ENCODE assay signal across 13 cellular contexts in the genomic region with DNA sequence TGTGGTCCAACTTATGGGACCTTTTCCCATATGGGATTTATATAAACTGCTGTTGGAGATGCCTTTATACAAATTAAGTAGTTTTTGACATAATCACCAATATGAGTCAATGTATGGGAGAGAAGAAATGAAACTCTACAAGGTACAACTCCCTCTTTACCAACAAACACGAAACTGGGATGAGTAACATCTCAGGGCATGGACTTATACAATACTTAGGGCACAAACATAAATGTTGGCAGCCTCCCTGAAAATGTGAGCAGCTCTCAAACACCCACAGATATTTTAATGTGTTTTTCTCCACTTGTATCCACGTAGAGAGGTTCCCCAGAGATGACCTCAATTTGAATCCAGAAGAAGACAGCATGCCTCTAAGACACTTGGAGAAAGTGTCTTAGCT.
DNase-seq lines count a peak whose midpoint lies in the region; ATAC-seq, FAIRE-seq and TF ChIP-seq lines count a peak whose summit lies in the region.
"Had no signal": no experiment of that assay in that cellular context is flagged by ENCODE, and none has a peak within 500 bp of the region (broad histone marks: within the 10 kb centered on the region; RNA-seq: fewer than 3 reads in every experiment).

No MANE protein-coding gene starts in this region.

- no peak for TF ChIP-seq POLR2A in GM12892 (IDR thresholded peaks at IDR 0.05; ENCODE audit: low read depth, low read length)

- H3K9me3 Mint-ChIP-seq in WTC11 (no peaks in the 10 kb centered on the region), progenitor cell of endocrine pancreas (ENCODE audit: low read depth) (no peaks in the 10 kb centered on the region)
- H3K9me3 Mint-ChIP-seq in activated CD8-positive, alpha-beta memory T cell treated with anti-CD3 and anti-CD28 coated beads, Interleukin-2, amount 10 ng/mL, durations not matched to agents 7 days and 5 days (ENCODE audit: low read depth): no peaks in the 10 kb centered on the region
- H3K9me3 Mint-ChIP-seq: H9 had no signal

- POLR2A ChIA-PET in WTC11 (lab: Charles Lee): interaction anchor here (0.6 to 0.7 kb wide), 2 partner anchors 308 to 974 kb away, joined by 3 to 6 read pairs; no protein-coding TSS in a partner anchor

- no peak for DNase-seq in GM12892 (ENCODE audit: insufficient read length)
- no peak for DNase-seq in WTC11 (ENCODE audit: low spot score)
- no peak for DNase-seq in progenitor cell of endocrine pancreas (ENCODE audit: low spot score, unreplicated experiment)
- DNase-seq in activated CD8-positive, alpha-beta memory T cell treated with anti-CD3 and anti-CD28 coated beads, Interleukin-2, amount 10 ng/mL, durations not matched to agents 7 days and 5 days: no peak
- DNase-seq in RPMI8226: no peak
- DNase-seq: ACHN; CD4-positive, CD25-positive, alpha-beta regulatory T cell; GOT3; H9 had no signal

- no peak for TF ChIP-seq CTCF in WTC11 (IDR thresholded peaks at IDR 0.05)
- TF ChIP-seq CTCF in progenitor cell of endocrine pancreas (IDR thresholded peaks at IDR 0.05; ENCODE audit: unreplicated experiment): no peak

- H3K36me3 Mint-ChIP-seq in WTC11: no peaks in the 10 kb centered on the region
- H3K36me3 Mint-ChIP-seq in progenitor cell of endocrine pancreas (ENCODE audit: insufficient read depth): no peaks in the 10 kb centered on the region
- no peaks in the 10 kb centered on the region for H3K36me3 Mint-ChIP-seq in activated CD8-positive, alpha-beta memory T cell treated with anti-CD3 and anti-CD28 coated beads, Interleukin-2, amount 10 ng/mL, durations not matched to agents 7 days and 5 days
- H3K36me3 Mint-ChIP-seq: CD4-positive, CD25-positive, alpha-beta regulatory T cell; IgD-negative memory B cell had no signal

- peak; percentile 24 for FAIRE-seq in GM12892 (lab: Jason Lieb, UNC)
- FAIRE-seq: GM12878 had no signal

- ATAC-seq in WTC11 (no peak), esophagus mucosa (peak; percentile 78), GM21576 (IDR thresholded peaks at IDR 0.05; ENCODE audit: unreplicated experiment) (no peak)
- no peak for ATAC-seq in activated CD8-positive, alpha-beta memory T cell treated with anti-CD3 and anti-CD28 coated beads, Interleukin-2, amount 10 ng/mL, durations not matched to agents 7 days and 5 days
- ATAC-seq: GM12878 had no signal

- H3K27me3 Mint-ChIP-seq in WTC11 (ENCODE audit: low read depth) (no peaks in the 10 kb centered on the region), progenitor cell of endocrine pancreas (no peaks in the 10 kb centered on the region)
- H3K27me3 Mint-ChIP-seq in activated CD8-positive, alpha-beta memory T cell treated with anti-CD3 and anti-CD28 coated beads, Interleukin-2, amount 10 ng/mL, durations not matched to agents 7 days and 5 days: no peaks in the 10 kb centered on the region
- H3K27me3 Mint-ChIP-seq: CD4-positive, CD25-positive, alpha-beta regulatory T cell; IgD-negative memory B cell had no signal

- H3K27ac Mint-ChIP-seq in WTC11 (peak overlapping the region; percentile 57), progenitor cell of endocrine pancreas (peak overlapping the region; percentile 71)
- H3K27ac Mint-ChIP-seq in activated CD8-positive, alpha-beta memory T cell treated with anti-CD3 and anti-CD28 coated beads, Interleukin-2, amount 10 ng/mL, durations not matched to agents 7 days and 5 days: no peak overlapping the region
- H3K27ac Mint-ChIP-seq: CD4-positive, CD25-positive, alpha-beta regulatory T cell; IgD-negative memory B cell had no signal

- H3K4me3 Mint-ChIP-seq in WTC11 (no peak overlapping the region), progenitor cell of endocrine pancreas (ENCODE audit: low read depth) (no peak overlapping the region)
- no peak overlapping the region for H3K4me3 Mint-ChIP-seq in activated CD8-positive, alpha-beta memory T cell treated with anti-CD3 and anti-CD28 coated beads, Interleukin-2, amount 10 ng/mL, durations not matched to agents 7 days and 5 days
- H3K4me3 Mint-ChIP-seq: CD4-positive, CD25-positive, alpha-beta regulatory T cell; H9; IgD-negative memory B cell had no signal

- H3K4me1 Mint-ChIP-seq in WTC11: peaks cover 34% of the 10 kb centered on the region
- H3K4me1 Mint-ChIP-seq in progenitor cell of endocrine pancreas (ENCODE audit: low read depth): peaks cover 43% of the 10 kb centered on the region
- no peaks in the 10 kb centered on the region for H3K4me1 Mint-ChIP-seq in activated CD8-positive, alpha-beta memory T cell treated with anti-CD3 and anti-CD28 coated beads, Interleukin-2, amount 10 ng/mL, durations not matched to agents 7 days and 5 days
- H3K4me1 Mint-ChIP-seq: CD4-positive, CD25-positive, alpha-beta regulatory T cell; IgD-negative memory B cell had no signal

- CTCF ChIA-PET in WTC11 (lab: Charles Lee): interaction anchor here (1.2 kb wide), 1 partner anchor 262 kb away, joined by 3 read pairs; no protein-coding TSS in a partner anchor
- CTCF ChIA-PET in activated CD8-positive, alpha-beta memory T cell treated with anti-CD3 and anti-CD28 coated beads, Interleukin-2, amount 10 ng/mL, durations not matched to agents 7 days and 5 days (lab: Charles Lee): no interaction called here

TF ChIP-seq in WTC11, 78 proteins besides CTCF, POLR2A, EP300 and RAD21:
- no peak for TF ChIP-seq FOXP1 (CRISPR knock-in tag; IDR thresholded peaks at IDR 0.05; ENCODE audit: borderline replicate concordance)
- no peak for TF ChIP-seq ESRRA (CRISPR knock-in tag; IDR thresholded peaks at IDR 0.05; ENCODE audit: borderline replicate concordance)
- no peak for TF ChIP-seq PRRX2 (CRISPR knock-in tag; IDR thresholded peaks at IDR 0.05)
